In genomic region chr9:77956555-77956954, GRCh38 we compare ENCODE assay signal across 23 cellular contexts.
DNase-seq lines count a peak whose midpoint lies in the region; ATAC-seq and TF ChIP-seq lines count a peak whose summit lies in the region.
"Had no signal": no experiment of that assay in that cellular context is flagged by ENCODE, and none has a peak within 500 bp of the region (broad histone marks: within the 10 kb centered on the region; RNA-seq: fewer than 3 reads in every experiment).

No MANE protein-coding gene starts in this region.

- no peak overlapping the region for H3K27ac ChIP-seq in HUES6 (ENCODE audit: low read depth, low read length)
- H3K27ac ChIP-seq in lower lobe of right lung = no peak overlapping the region
- no peak overlapping the region for H3K27ac ChIP-seq in psoas muscle
- H3K27ac ChIP-seq: adrenal gland, BLaER1, GM23248, parathyroid adenoma, VCaP had no signal

- H3K36me3 ChIP-seq in HUES6 (ENCODE audit: control insufficient read depth, insufficient read depth, low read length) = no peaks in the 10 kb centered on the region
- H3K36me3 ChIP-seq in lower lobe of right lung = no peaks in the 10 kb centered on the region
- H3K36me3 ChIP-seq in psoas muscle (ENCODE audit: insufficient read depth in 1 of 2, low read depth in 1 of 2) = no peaks in the 10 kb centered on the region
- H3K36me3 ChIP-seq: adrenal gland, BLaER1 had no signal

- H3K27me3 ChIP-seq in HUES6 (ENCODE audit: control insufficient read depth, insufficient read depth, low read length) (no peaks in the 10 kb centered on the region), lower lobe of right lung (ENCODE audit: low read depth) (no peaks in the 10 kb centered on the region), psoas muscle (ENCODE audit: insufficient read depth in 3 of 3, low read length in 2 of 3) (no peaks in the 10 kb centered on the region)
- H3K27me3 ChIP-seq: adrenal gland, BLaER1 had no signal

- intact Hi-C loops in lower lobe of right lung (cut with DNase I) = no loop called here
- intact Hi-C loops in psoas muscle (cut with DNase I) = no loop called here

- ATAC-seq in lower lobe of right lung = peak; percentile 18 to 27
- ATAC-seq in psoas muscle = no peak
- no peak for ATAC-seq in HG03520 (IDR thresholded peaks at IDR 0.05; ENCODE audit: unreplicated experiment)
- no peak for ATAC-seq in HG03342 (IDR thresholded peaks at IDR 0.05; ENCODE audit: unreplicated experiment)
- ATAC-seq: activated CD8-positive, alpha-beta T cell treated with anti-CD3 and anti-CD28 coated beads, Interleukin-2, amount 10 ng/mL, durations not matched to agents 7 days and 5 days; left lobe of liver had no signal

- 0 out of 2 replicates have a peak overlapping the region, but pooled peaks have one; percentile 11 for H3K4me3 ChIP-seq in HUES6 (ENCODE audit: low read depth, low read length)
- H3K4me3 ChIP-seq in lower lobe of right lung = no peak overlapping the region
- H3K4me3 ChIP-seq in psoas muscle = no peak overlapping the region
- H3K4me3 ChIP-seq: adrenal gland, BLaER1, GM23248 had no signal

- no peak for TF ChIP-seq CTCF in lower lobe of right lung (IDR thresholded peaks at IDR 0.05)
- TF ChIP-seq CTCF in psoas muscle (IDR thresholded peaks at IDR 0.05) = no peak

- H3K9me3 ChIP-seq in HUES6 (ENCODE audit: control insufficient read depth, insufficient read depth, low read depth, low read length) (no peaks in the 10 kb centered on the region), lower lobe of right lung (no peaks in the 10 kb centered on the region), psoas muscle (no peaks in the 10 kb centered on the region)
- H3K9me3 ChIP-seq: adrenal gland, BLaER1 had no signal

- WGBS in psoas muscle, 3 donors = 45 to 58% (median 56%) methylated on average over 2 of the region's 2 CpGs

- no peak overlapping the region for H3K9ac ChIP-seq in HUES6 (ENCODE audit: low read length)
- H3K9ac ChIP-seq: BLaER1, GM23248, parathyroid adenoma had no signal

- H3K4me1 ChIP-seq in HUES6 (ENCODE audit: control insufficient read depth, insufficient read depth, low read length) (peaks cover 50% of the 10 kb centered on the region), lower lobe of right lung (peaks cover 85% of the 10 kb centered on the region), psoas muscle (peaks cover 31% of the 10 kb centered on the region)
- H3K4me1 ChIP-seq: BLaER1 had no signal

- peak; percentile 60 for DNase-seq in NCI-H146 (lab: John Stamatoyannopoulos, UW)
- peak; percentile 36 for DNase-seq in dermis blood vessel endothelial cell
- DNase-seq in lower lobe of right lung = no peak
- no peak for DNase-seq in psoas muscle
- DNase-seq in dedifferentiated amniotic fluid mesenchymal stem cell (ENCODE audit: extremely low spot score) = no peak
- DNase-seq: activated CD4-positive, alpha-beta T cell treated with anti-CD3 and anti-CD28 coated beads for 4 hours; activated CD8-positive, alpha-beta T cell treated with anti-CD3 and anti-CD28 coated beads, Interleukin-2, amount 10 ng/mL, durations not matched to agents 7 days and 5 days; activated naive CD4-positive, alpha-beta T cell treated with anti-CD3 and anti-CD28 coated beads, Interleukin-2, amount 10 ng/mL, durations not matched to agents 7 days and 5 days; adrenal gland; GDM1; GM23248; mesenchymal stem cell; NCI-H187 treated with DMSO at 0.1 percent for 48 hours; NCI-H774; small intestine; stimulated activated naive CD4-positive, alpha-beta T cell treated with Interleukin-2 at 50 U/mL for 16 hours had no signal

Comparison
In these comparisons a context has a peak if more than half of its experiments do, and no peak if none do; other contexts are left out.
1. DNase-seq: peak in NCI-H146 (single experiment) and dermis blood vessel endothelial cell (single experiment); none in lower lobe of right lung (single experiment), psoas muscle (0 of 2) and dedifferentiated amniotic fluid mesenchymal stem cell (single experiment).
2. ATAC-seq: peak in lower lobe of right lung (2 of 2); none in psoas muscle (0 of 4), HG03520 (single experiment) and HG03342 (single experiment).